Comparison of ENCODE assay signal across 1 cellular context in the genomic region with DNA sequence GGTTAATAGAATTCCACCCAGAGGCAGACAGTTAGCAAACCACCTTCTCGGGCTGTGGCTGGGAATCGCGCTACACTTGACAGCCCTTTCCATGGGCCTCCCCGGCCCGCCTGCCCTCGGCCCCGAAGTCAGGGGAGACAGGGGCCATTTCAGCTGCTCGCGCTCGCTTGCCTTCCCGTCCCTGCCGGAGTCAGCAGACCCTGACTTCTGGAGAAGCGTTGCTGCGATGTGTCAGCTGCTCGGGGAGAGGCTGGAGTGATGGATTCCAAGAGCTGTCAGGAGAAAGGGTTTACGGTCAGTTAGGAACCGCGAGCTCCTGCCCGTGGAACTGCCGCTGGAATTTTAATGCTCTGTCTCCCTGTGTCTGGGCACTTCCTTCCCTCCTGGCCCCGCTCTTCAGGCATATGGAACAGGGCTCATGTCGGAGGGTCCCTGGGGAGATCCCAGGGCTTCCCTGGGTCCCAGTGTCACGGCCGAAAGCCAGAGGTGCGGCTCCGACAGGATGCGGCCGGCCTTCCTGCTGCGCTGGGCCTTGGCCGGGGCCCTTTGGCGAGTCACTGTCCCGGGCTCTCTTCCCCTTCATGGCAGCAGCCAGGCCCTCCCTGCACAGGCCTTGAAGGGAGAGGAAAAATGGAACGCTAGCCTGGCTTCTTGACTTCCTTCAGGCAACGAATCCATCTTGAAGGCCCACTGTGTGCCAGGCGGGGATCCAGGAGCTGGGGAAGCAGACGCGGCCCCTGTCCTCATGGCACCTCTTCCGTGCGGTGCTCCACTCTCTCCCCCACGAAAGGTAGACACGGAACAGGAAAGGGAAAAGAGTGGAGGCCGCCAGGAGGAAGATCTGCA.
TF ChIP-seq lines count a peak whose summit lies in the region.

No MANE protein-coding gene starts in this region.

TF ChIP-seq in IMR-90, 13 proteins besides CTCF, POLR2A, EP300 and RAD21:
- TF ChIP-seq NFE2L2 (IDR thresholded peaks at IDR 0.05; ENCODE audit: low read depth, low read length) (no peak), SMC3 (IDR thresholded peaks at IDR 0.05; ENCODE audit: low read depth, low read length) (no peak), CEBPB (IDR thresholded peaks at IDR 0.05; ENCODE audit: low read depth, low read length) (no peak), MAFK (IDR thresholded peaks at IDR 0.05; ENCODE audit: low read depth, low read length) (no peak), CHD1 (IDR thresholded peaks at IDR 0.05; ENCODE audit: low read depth, low read length) (no peak), RCOR1 (IDR thresholded peaks at IDR 0.05; ENCODE audit: insufficient replicate concordance, low read length) (no peak), RFX5 (IDR thresholded peaks at IDR 0.05; ENCODE audit: low read depth, low read length) (no peak), MAZ (IDR thresholded peaks at IDR 0.05; ENCODE audit: borderline replicate concordance, low read depth, low read length) (no peak), FOS (IDR thresholded peaks at IDR 0.05; ENCODE audit: low read depth, low read length) (no peak), BHLHE40 (IDR thresholded peaks at IDR 0.05; ENCODE audit: low read depth, low read length) (no peak), MXI1 (IDR thresholded peaks at IDR 0.05; ENCODE audit: borderline replicate concordance, low read depth, low read length) (no peak)
